16 cellular contexts compared by ENCODE assay signal in genomic region chr3:193680220-193680619, GRCh38.
DNase-seq lines count a peak whose midpoint lies in the region; ATAC-seq, FAIRE-seq and TF ChIP-seq lines count a peak whose summit lies in the region.
"Had no signal": no experiment of that assay in that cellular context is flagged by ENCODE, and none has a peak within 500 bp of the region (broad histone marks: within the 10 kb centered on the region; RNA-seq: fewer than 3 reads in every experiment).

No MANE protein-coding gene starts in this region.

- H3K9me3 ChIP-seq in K562 (replicated peaks; ENCODE audit: control insufficient read depth, insufficient read depth, low read depth, low read length), result no peaks in the 10 kb centered on the region
- no peaks in the 10 kb centered on the region for H3K9me3 ChIP-seq in A673 (ENCODE audit: low read depth, low read length, poor library complexity, severe bottlenecking)
- H3K9me3 ChIP-seq in PC-3 (ENCODE audit: low read length), result no peaks in the 10 kb centered on the region
- H3K9me3 ChIP-seq: uterus had no signal

- CTCF ChIA-PET in K562 (lab: Yijun Ruan, JAX; ENCODE audit: low intra/inter-chr PET ratio) (no interaction called here), A673 (lab: Charles Lee) (no interaction called here), PC-3 (lab: Charles Lee) (no interaction called here)

- no peak overlapping the region for H3K4me2 ChIP-seq in K562 (ENCODE audit: insufficient read depth, low read length)
- H3K4me2 ChIP-seq in PC-3 (ENCODE audit: low read length), result no peak overlapping the region

- intact Hi-C loops in K562 (cut with micrococcal nuclease) (no loop called here), A673 (cut with micrococcal nuclease; ENCODE audit: unreplicated experiment) (no loop called here), PC-3 (cut with micrococcal nuclease) (no loop called here)

- no peak overlapping the region for H2AFZ ChIP-seq in K562 (ENCODE audit: low read depth, low read length)
- no peak overlapping the region for H2AFZ ChIP-seq in PC-3 (ENCODE audit: low read length)

- no peak overlapping the region for H3K4me3 ChIP-seq in H7 (ENCODE audit: insufficient read depth, low read depth, low read length)
- H3K4me3 ChIP-seq in K562, result no peak overlapping the region
- H3K4me3 ChIP-seq in kidney epithelial cell (ENCODE audit: low read depth, low read length), result no peak overlapping the region
- no peak overlapping the region for H3K4me3 ChIP-seq in A673 (ENCODE audit: low read depth, low read length, poor library complexity, severe bottlenecking)
- no peak overlapping the region for H3K4me3 ChIP-seq in PC-3 (ENCODE audit: low read length)
- H3K4me3 ChIP-seq: uterus had no signal

- H3K36me3 ChIP-seq in H7 (replicated peaks; ENCODE audit: control insufficient read depth, insufficient read depth, low read length), result no peaks in the 10 kb centered on the region; the same call in 1 of the 2 replicates
- peaks cover 45% of the 10 kb centered on the region; the same call in 2 of the 3 replicates for H3K36me3 ChIP-seq in K562 (ENCODE audit: control insufficient read depth, insufficient read depth, low read length)
- H3K36me3 ChIP-seq in kidney epithelial cell (ENCODE audit: control insufficient read depth, insufficient read depth, low read length), result no peaks in the 10 kb centered on the region
- H3K36me3 ChIP-seq in A673 (ENCODE audit: insufficient read depth, low read length, poor library complexity, severe bottlenecking), result no peaks in the 10 kb centered on the region
- H3K36me3 ChIP-seq in PC-3 (ENCODE audit: low read depth, low read length), result peaks cover 6% of the 10 kb centered on the region
- H3K36me3 ChIP-seq: uterus had no signal

- H4K20me1 ChIP-seq in K562 (replicated peaks; ENCODE audit: control insufficient read depth, insufficient read depth, low read length) (no peaks in the 10 kb centered on the region), PC-3 (ENCODE audit: low read length) (no peaks in the 10 kb centered on the region)

- H3K9ac ChIP-seq in K562 (ENCODE audit: insufficient read depth in 1 of 2, low read depth in 2 of 2, low read length in 2 of 2) (no peak overlapping the region), PC-3 (ENCODE audit: low read length) (no peak overlapping the region)

- 54% methylated on average over 2 of the region's 2 CpGs for WGBS in K562 (ENCODE audit: insufficient coverage, low coverage, missing lambda C conversion rate)

- no peak; the same call in 2 of the 3 replicates for ATAC-seq in K562
- no peak for ATAC-seq in PC-3
- no peak for ATAC-seq in GM19328 (IDR thresholded peaks at IDR 0.05; ENCODE audit: unreplicated experiment)

- no peaks in the 10 kb centered on the region for H3K79me2 ChIP-seq in K562 (ENCODE audit: control insufficient read depth, insufficient read depth, low read length)
- no peaks in the 10 kb centered on the region for H3K79me2 ChIP-seq in PC-3 (ENCODE audit: low read length)

- TF ChIP-seq EP300 in K562 (IDR thresholded peaks at IDR 0.05; ENCODE audit: low read length), result no peak

- peak; percentile 4 for DNase-seq in AG08395 (ENCODE audit: low spot score)
- peak; percentile 16 for DNase-seq in H7
- DNase-seq in K562 (ENCODE audit: extremely low read depth in 1 of 4, low spot score in 3 of 4), result peak in 1 of 4 experiments; percentile 3
- peak; percentile 21 for DNase-seq in kidney epithelial cell (ENCODE audit: low read depth)
- DNase-seq in ureter (ENCODE audit: low spot score), result no peak
- no peak for DNase-seq in A673 (ENCODE audit: low spot score)
- DNase-seq in PC-3, result no peak
- DNase-seq: activated CD4-positive, alpha-beta memory T cell treated with anti-CD3 and anti-CD28 coated beads for 36 hours; activated naive CD8-positive, alpha-beta T cell treated with anti-CD3 and anti-CD28 coated beads, Interleukin-2, amount 10 ng/mL, durations not matched to agents 7 days and 5 days; activated T-cell treated with anti-CD3 and anti-CD28 coated beads, Interleukin-2, amount 50 U/mL, for 48 hours; central memory CD4-positive, alpha-beta T cell; COR-L47; NCI-H1694 treated with DMSO at 0.1 percent for 48 hours; uterus had no signal

- H3K27ac ChIP-seq in K562 (ENCODE audit: extremely low read depth, low read depth, low read length) (no peak overlapping the region), A673 (ENCODE audit: low read depth, low read length, poor library complexity, severe bottlenecking) (no peak overlapping the region), PC-3 (ENCODE audit: low read length) (no peak overlapping the region)
- H3K27ac ChIP-seq: HL-60, uterus had no signal

- BruUV-seq in K562 (replicated peaks; lab: Mats Ljungman, UMichigan) (no TSS peak), A673 (replicated peaks; lab: Mats Ljungman, UMichigan) (no TSS peak), PC-3 (replicated peaks; lab: Mats Ljungman, UMichigan) (no TSS peak)

- POLR2A ChIA-PET in K562 (lab: Yijun Ruan, JAX) (no interaction called here), A673 (lab: Charles Lee; ENCODE audit: low non-redundant PET) (no interaction called here), PC-3 (lab: Charles Lee; ENCODE audit: unreplicated experiment) (no interaction called here)

- TF ChIP-seq CTCF in K562 (IDR thresholded peaks at IDR 0.05 in 2 of 3, conservative IDR thresholded peaks at IDR 0.05 in 1 of 3; ENCODE audit: insufficient read depth in 2 of 3, low read depth in 1 of 3, low read length in 3 of 3), result no peak
- TF ChIP-seq CTCF in kidney epithelial cell (IDR thresholded peaks at IDR 0.05; ENCODE audit: insufficient read depth, low read length, poor library complexity, severe bottlenecking), result no peak
- TF ChIP-seq CTCF in A673 (conservative IDR thresholded peaks at IDR 0.05; ENCODE audit: low read depth, low read length), result no peak
- TF ChIP-seq CTCF in PC-3 (conservative IDR thresholded peaks at IDR 0.05; ENCODE audit: low read depth, low read length), result no peak

- no peaks in the 10 kb centered on the region for H3K4me1 ChIP-seq in K562 (replicated peaks in 1 of 2; ENCODE audit: control insufficient read depth in 2 of 2, insufficient read depth in 2 of 2, low read length in 2 of 2)
- no peaks in the 10 kb centered on the region for H3K4me1 ChIP-seq in A673 (ENCODE audit: insufficient read depth, low read length, poor library complexity, severe bottlenecking)
- no peaks in the 10 kb centered on the region for H3K4me1 ChIP-seq in PC-3 (ENCODE audit: insufficient read depth, low read length)
- H3K4me1 ChIP-seq: uterus had no signal

- H3F3A ChIP-seq in PC-3 (ENCODE audit: low read length, unreplicated experiment), result no peaks in the 10 kb centered on the region

- H3K9me1 ChIP-seq in K562 (ENCODE audit: control insufficient read depth, insufficient read depth, low read length), result no peaks in the 10 kb centered on the region

- no peak for FAIRE-seq in K562 (lab: Jason Lieb, UNC)

- in situ Hi-C loops in K562 (cut with MboI), result no loop called here

- TF ChIP-seq POLR2A in K562 (conservative IDR thresholded peaks at IDR 0.05), result no peak

- H3K27me3 ChIP-seq in H7 (ENCODE audit: control insufficient read depth, insufficient read depth, low read length) (no peaks in the 10 kb centered on the region), K562 (ENCODE audit: control insufficient read depth in 2 of 2, insufficient read depth in 2 of 2, low read length in 2 of 2) (no peaks in the 10 kb centered on the region), kidney epithelial cell (ENCODE audit: control insufficient read depth, insufficient read depth, low read length) (no peaks in the 10 kb centered on the region), A673 (replicated peaks; ENCODE audit: insufficient read depth, low read depth, low read length, poor library complexity) (no peaks in the 10 kb centered on the region), PC-3 (ENCODE audit: low read length) (no peaks in the 10 kb centered on the region)
- H3K27me3 ChIP-seq: uterus had no signal

- no peaks in the 10 kb centered on the region for H3K9me2 ChIP-seq in PC-3 (replicated peaks; ENCODE audit: low read length)

- TF ChIP-seq RAD21 in K562 (CRISPR knock-in tag; conservative IDR thresholded peaks at IDR 0.05 in 1 of 2, IDR thresholded peaks at IDR 0.05 in 1 of 2), result no peak

TF ChIP-seq in K562, 482 proteins besides CTCF, POLR2A, EP300 and RAD21:
- no peak for TF ChIP-seq ZKSCAN3 (CRISPR knock-in tag; IDR thresholded peaks at IDR 0.05)
- TF ChIP-seq, protein P1, sequence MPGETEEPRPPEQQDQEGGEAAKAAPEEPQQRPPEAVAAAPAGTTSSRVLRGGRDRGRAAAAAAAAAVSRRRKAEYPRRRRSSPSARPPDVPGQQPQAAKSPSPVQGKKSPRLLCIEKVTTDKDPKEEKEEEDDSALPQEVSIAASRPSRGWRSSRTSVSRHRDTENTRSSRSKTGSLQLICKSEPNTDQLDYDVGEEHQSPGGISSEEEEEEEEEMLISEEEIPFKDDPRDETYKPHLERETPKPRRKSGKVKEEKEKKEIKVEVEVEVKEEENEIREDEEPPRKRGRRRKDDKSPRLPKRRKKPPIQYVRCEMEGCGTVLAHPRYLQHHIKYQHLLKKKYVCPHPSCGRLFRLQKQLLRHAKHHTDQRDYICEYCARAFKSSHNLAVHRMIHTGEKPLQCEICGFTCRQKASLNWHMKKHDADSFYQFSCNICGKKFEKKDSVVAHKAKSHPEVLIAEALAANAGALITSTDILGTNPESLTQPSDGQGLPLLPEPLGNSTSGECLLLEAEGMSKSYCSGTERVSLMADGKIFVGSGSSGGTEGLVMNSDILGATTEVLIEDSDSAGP (CRISPR knock-in tag; IDR thresholded peaks at IDR 0.05), result peak; percentile 55; the same call in 1 of the 2 replicates

Comparison
In these comparisons a context has a peak if more than half of its experiments do, and no peak if none do; other contexts are left out.
1. DNase-seq: peak in AG08395 (single experiment), H7 (single experiment) and kidney epithelial cell (single experiment); none in ureter (single experiment), A673 (single experiment) and PC-3 (single experiment).